In the genomic region with DNA sequence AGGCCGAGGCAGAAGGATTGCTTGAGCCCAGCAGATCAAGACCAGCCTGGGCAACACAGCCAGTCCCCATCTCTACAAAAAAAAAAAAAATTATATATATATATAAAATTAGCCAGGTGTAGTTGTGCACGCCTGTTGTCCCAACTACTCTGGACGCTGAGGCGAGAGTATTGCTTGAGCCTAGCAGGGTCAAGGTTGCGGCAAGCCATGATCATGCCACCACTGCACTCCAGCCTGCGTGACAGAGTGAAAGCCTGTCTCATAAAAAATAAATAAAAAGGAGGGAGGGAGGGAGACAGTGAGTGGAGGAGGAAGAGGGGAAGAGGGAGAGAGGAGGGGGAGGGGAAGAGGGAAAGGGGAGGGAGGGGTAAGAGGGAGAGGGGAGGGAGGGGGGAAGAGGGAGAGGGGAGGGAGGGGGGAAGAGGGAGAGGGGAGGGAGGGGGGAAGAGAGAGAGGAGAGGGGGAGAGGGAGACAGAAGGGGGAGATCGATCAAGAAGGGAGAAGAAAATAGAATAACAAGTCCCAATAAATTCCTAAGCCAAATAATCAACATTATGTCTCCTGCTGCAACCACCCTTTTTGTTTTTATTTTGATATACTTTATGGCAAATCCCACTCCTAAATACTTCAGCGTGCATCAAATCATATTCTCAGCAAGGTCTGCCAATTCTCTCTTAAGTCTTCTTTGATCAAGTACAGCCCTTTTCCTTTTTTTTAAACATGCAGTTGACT, we compare ENCODE assay signal across 24 cellular contexts.
A peak's percentile ranks its signal among the peaks of the same experiment; 100 is the strongest.
DNase-seq lines count a peak whose midpoint lies in the region; ATAC-seq, FAIRE-seq and TF ChIP-seq lines count a peak whose summit lies in the region.
"Had no signal": no experiment of that assay in that cellular context is flagged by ENCODE, and none has a peak within 500 bp of the region (broad histone marks: within the 10 kb centered on the region; RNA-seq: fewer than 3 reads in every experiment).

No MANE protein-coding gene starts in this region.

- DNase-seq in DMS153 (lab: John Stamatoyannopoulos, UW) (peak; percentile 24), DMS153 treated with DMSO at 0.1 percent for 48 hours (lab: John Stamatoyannopoulos, UW; ENCODE audit: unreplicated experiment) (no peak), GM23338 (ENCODE audit: low spot score) (peak; percentile 42), adrenal gland (peak in 4 of 7 donors; percentile 29 to 62 (median 46)), HepG2 (ENCODE audit: low spot score) (no peak), HTR-8/SVneo (ENCODE audit: insufficient read length, low spot score) (no peak)
- no peak for DNase-seq in CD8-positive, alpha-beta memory T cell
- DNase-seq: EL, GF-D8, H7, IMR-90, NCI-H1105, NCI-H146, NCI-H2029, NCI-H2227 treated with DMSO at 0.1 percent for 48 hours, NCI-H524, PC-9, RPMI8226, SIG-M5, SK-N-SH had no signal

- TF ChIP-seq RAD21 in HepG2 (CRISPR knock-in tag; IDR thresholded peaks at IDR 0.05), result no peak

- POLR2A ChIA-PET in HepG2 (lab: Yijun Ruan, JAX), result no interaction called here
- POLR2A ChIA-PET in CD8-positive, alpha-beta memory T cell (lab: Charles Lee), result no interaction called here

- H3K4me2 ChIP-seq in GM23338 (peak overlapping the region; percentile 9; the same call in 1 of the 2 replicates), HepG2 (ENCODE audit: low read depth, low read length) (no peak overlapping the region)
- H3K4me2 ChIP-seq: BLaER1 treated with 17β-estradiol and CSF1 and Interleukin-3, amounts not matched to agents 10 nM and 100 nM; PC-9; SK-N-SH had no signal

- in situ Hi-C loops in HepG2 (cut with HindIII; ENCODE audit: extremely low pct_ligation_motif_present, low pct_unique_long_range_greater_than_20kb), result no loop called here

- TF ChIP-seq POLR2A in adrenal gland (IDR thresholded peaks at IDR 0.05) (no peak), HepG2 (IDR thresholded peaks at IDR 0.05; ENCODE audit: insufficient read depth in 1 of 2, low read depth in 2 of 2, low read length in 2 of 2) (no peak)

- BruUV-seq in HepG2 (replicated peaks; lab: Mats Ljungman, UMichigan), result no TSS peak

- H3K27me3 Mint-ChIP-seq in GM23338 (ENCODE audit: insufficient read depth, low read depth, poor library complexity), result peaks cover 3% of the 10 kb centered on the region
- H3K27me3 Mint-ChIP-seq in CD8-positive, alpha-beta memory T cell, result no peaks in the 10 kb centered on the region

- intact Hi-C loops in adrenal gland (cut with DNase I) (no loop called here), HepG2 (cut with micrococcal nuclease; ENCODE audit: unreplicated experiment) (no loop called here)

- H4K20me1 ChIP-seq in GM23338 (replicated peaks; ENCODE audit: insufficient read depth) (peaks cover 3% of the 10 kb centered on the region; the same call in 1 of the 2 replicates), HepG2 (ENCODE audit: insufficient read depth, low read length) (no peaks in the 10 kb centered on the region; the same call in 1 of the 2 replicates)

- H3K9me3 ChIP-seq in adrenal gland (replicated peaks in 1 of 3), result no peaks in the 10 kb centered on the region
- H3K9me3 ChIP-seq in HepG2 (ENCODE audit: low read length), result no peaks in the 10 kb centered on the region
- no peaks in the 10 kb centered on the region for H3K9me3 ChIP-seq in CD8-positive, alpha-beta memory T cell (ENCODE audit: low read length)
- H3K9me3 ChIP-seq: BLaER1 treated with 17β-estradiol and CSF1 and Interleukin-3, amounts not matched to agents 10 nM and 100 nM; SK-N-SH had no signal

- no peaks in the 10 kb centered on the region for H3K36me3 ChIP-seq in GM23338 (ENCODE audit: insufficient read depth)
- no peaks in the 10 kb centered on the region for H3K36me3 ChIP-seq in adrenal gland (replicated peaks in 1 of 2)
- no peaks in the 10 kb centered on the region for H3K36me3 ChIP-seq in HepG2 (replicated peaks in 1 of 2; ENCODE audit: control insufficient read depth in 1 of 2, insufficient read depth in 2 of 2, low read length in 2 of 2)
- no peaks in the 10 kb centered on the region for H3K36me3 ChIP-seq in CD8-positive, alpha-beta memory T cell (ENCODE audit: insufficient read depth, low read length)

- H3K27me3 ChIP-seq in GM23338 (ENCODE audit: insufficient read depth) (no peaks in the 10 kb centered on the region), adrenal gland (no peaks in the 10 kb centered on the region), HepG2 (ENCODE audit: control insufficient read depth in 1 of 2, insufficient read depth in 2 of 2, low read length in 2 of 2) (no peaks in the 10 kb centered on the region)
- H3K27me3 ChIP-seq in CD8-positive, alpha-beta memory T cell (ENCODE audit: insufficient read depth, low read length, poor library complexity, severe bottlenecking), result no peaks in the 10 kb centered on the region
- H3K27me3 ChIP-seq: BLaER1 treated with 17β-estradiol and CSF1 and Interleukin-3, amounts not matched to agents 10 nM and 100 nM had no signal

- H3K27ac Mint-ChIP-seq in GM23338, result no peak overlapping the region
- no peak overlapping the region for H3K27ac Mint-ChIP-seq in CD8-positive, alpha-beta memory T cell

- H3K4me1 Mint-ChIP-seq in GM23338, result peaks cover 52% of the 10 kb centered on the region
- H3K4me1 Mint-ChIP-seq in CD8-positive, alpha-beta memory T cell, result peaks cover 37 to 52% (median 49%) of the 10 kb centered on the region in 3 donors

- TF ChIP-seq EP300 in HepG2 (IDR thresholded peaks at IDR 0.05; ENCODE audit: low read depth in 2 of 2, low read length in 2 of 2) (no peak), HepG2 (CRISPR knock-in tag; IDR thresholded peaks at IDR 0.05; ENCODE audit: borderline replicate concordance) (no peak)

- H3K4me3 ChIP-seq in GM23338 (no peak overlapping the region), adrenal gland (no peak overlapping the region), HepG2 (replicated peaks in 1 of 3; ENCODE audit: insufficient read depth in 1 of 3, low read depth in 2 of 3, low read length in 3 of 3) (no peak overlapping the region)
- H3K4me3 ChIP-seq in CD8-positive, alpha-beta memory T cell (ENCODE audit: low read length), result no peak overlapping the region
- H3K4me3 ChIP-seq: BLaER1 treated with 17β-estradiol and CSF1 and Interleukin-3, amounts not matched to agents 10 nM and 100 nM; PC-9 had no signal

- no peak for FAIRE-seq in HepG2 (lab: Jason Lieb, UNC)
- no peak for FAIRE-seq in HTR-8/SVneo (lab: Jason Lieb, UNC)
- FAIRE-seq: GM19239 had no signal

- H3K27ac ChIP-seq in GM23338 (ENCODE audit: low read depth) (no peak overlapping the region), adrenal gland (no peak overlapping the region), HepG2 (ENCODE audit: extremely low read length, insufficient read depth, low read length) (no peak overlapping the region)
- no peak overlapping the region for H3K27ac ChIP-seq in CD8-positive, alpha-beta memory T cell (ENCODE audit: low read depth, low read length)
- H3K27ac ChIP-seq: 22Rv1; BLaER1 treated with 17β-estradiol and CSF1 and Interleukin-3, amounts not matched to agents 10 nM and 100 nM; PC-9 had no signal

- 51 to 61% (median 55%) methylated on average over 8 of the region's 8 CpGs for WGBS in adrenal gland, 4 donors
- WGBS in HepG2 (ENCODE audit: low lambda C conversion rate), result 97% methylated on average over 8 of the region's 8 CpGs

- no peaks in the 10 kb centered on the region for H3K36me3 Mint-ChIP-seq in GM23338 (ENCODE audit: low read depth)
- H3K36me3 Mint-ChIP-seq in CD8-positive, alpha-beta memory T cell, result peaks cover 0 to 18% (median 7%) of the 10 kb centered on the region in 3 donors

- H3K9ac ChIP-seq in HepG2 (ENCODE audit: insufficient read depth, low read depth, low read length), result no peak overlapping the region
- H3K9ac ChIP-seq: BLaER1 treated with 17β-estradiol and CSF1 and Interleukin-3, amounts not matched to agents 10 nM and 100 nM; SK-N-SH had no signal

- TF ChIP-seq CTCF in GM23338 (conservative IDR thresholded peaks at IDR 0.05; ENCODE audit: low read depth in 2 of 2) (no peak), adrenal gland (IDR thresholded peaks at IDR 0.05) (no peak), HepG2 (CRISPR knock-in tag; IDR thresholded peaks at IDR 0.05) (no peak)

- CTCF ChIA-PET in HepG2 (lab: Yijun Ruan, JAX; ENCODE audit: low intra/inter-chr PET ratio, low total read pairs), result no interaction called here
- CTCF ChIA-PET in CD8-positive, alpha-beta memory T cell (lab: Charles Lee), result no interaction called here

- peaks cover 70% of the 10 kb centered on the region for H3K79me2 ChIP-seq in GM23338 (replicated peaks; ENCODE audit: insufficient read depth)
- peaks cover 15% of the 10 kb centered on the region for H3K79me2 ChIP-seq in HepG2 (ENCODE audit: insufficient read depth, low read length)

- H3K4me1 ChIP-seq in GM23338 (ENCODE audit: insufficient read depth) (peaks cover 46% of the 10 kb centered on the region), adrenal gland (replicated peaks in 1 of 2) (peaks cover 17 to 36% of the 10 kb centered on the region in 2 donors), HepG2 (ENCODE audit: insufficient read depth, low read length) (no peaks in the 10 kb centered on the region)
- no peaks in the 10 kb centered on the region for H3K4me1 ChIP-seq in CD8-positive, alpha-beta memory T cell (ENCODE audit: insufficient read depth, low read length)

- ATAC-seq in GM23338, result no peak
- no peak for ATAC-seq in HepG2
- ATAC-seq in HG03196 (IDR thresholded peaks at IDR 0.05; ENCODE audit: unreplicated experiment), result no peak

- H3K9me3 Mint-ChIP-seq in GM23338, result no peaks in the 10 kb centered on the region
- H3K9me3 Mint-ChIP-seq in CD8-positive, alpha-beta memory T cell, result no peaks in the 10 kb centered on the region

- H2AFZ ChIP-seq in GM23338, result no peak overlapping the region
- no peak overlapping the region for H2AFZ ChIP-seq in HepG2 (ENCODE audit: low read length)
- H2AFZ ChIP-seq: PC-9 had no signal

- H3K4me3 Mint-ChIP-seq in GM23338, result no peak overlapping the region; the same call in 2 of the 3 replicates
- H3K4me3 Mint-ChIP-seq in CD8-positive, alpha-beta memory T cell, result no peak overlapping the region

- H3K9me2 ChIP-seq in GM23338 (ENCODE audit: insufficient read depth), result no peaks in the 10 kb centered on the region
- H3K9me2 ChIP-seq: SK-N-SH had no signal

- no peaks in the 10 kb centered on the region for H3F3A ChIP-seq in GM23338 (replicated peaks; ENCODE audit: low read depth)

TF ChIP-seq in GM23338, 12 proteins besides CTCF, POLR2A, EP300 and RAD21 (continues in another document):
- TF ChIP-seq STAT1 (IDR thresholded peaks at IDR 0.05; ENCODE audit: unreplicated experiment), result no peak
- no peak for TF ChIP-seq POLR2AphosphoS5 (IDR thresholded peaks at IDR 0.05; ENCODE audit: low read depth)

TF ChIP-seq in HepG2, 621 proteins besides CTCF, POLR2A, EP300 and RAD21 (continues in another document):
- TF ChIP-seq NR2F6 (IDR thresholded peaks at IDR 0.05), result no peak
- no peak for TF ChIP-seq NR2F6 (CRISPR knock-in tag; IDR thresholded peaks at IDR 0.05)
- peak; percentile 97 for TF ChIP-seq HNRNPK (IDR thresholded peaks at IDR 0.05; ENCODE audit: low read depth, low read length, poor library complexity, severe bottlenecking)
- no peak for TF ChIP-seq ZNF773 (CRISPR knock-in tag; IDR thresholded peaks at IDR 0.05; ENCODE audit: borderline replicate concordance)
- TF ChIP-seq CREB1 (IDR thresholded peaks at IDR 0.05), result no peak
- TF ChIP-seq CREB1 (CRISPR knock-in tag; IDR thresholded peaks at IDR 0.05), result no peak
- TF ChIP-seq U2AF1 (optimal IDR thresholded peaks at IDR 0.05; ENCODE audit: low read depth, low read length), result no peak
- no peak for TF ChIP-seq ZNF431 (CRISPR knock-in tag; IDR thresholded peaks at IDR 0.05; ENCODE audit: borderline replicate concordance, low read depth)
- TF ChIP-seq TP53 (CRISPR knock-in tag; conservative IDR thresholded peaks at IDR 0.05), result no peak

Comparison
In these comparisons a context has a peak if more than half of its experiments do, and no peak if none do; other contexts are left out.
1. DNase-seq: peak in DMS153 (single experiment), GM23338 (single experiment) and adrenal gland (4 of 7); none in DMS153 treated with DMSO at 0.1 percent for 48 hours (single experiment), HepG2 (single experiment), CD8-positive, alpha-beta memory T cell (0 of 5) and HTR-8/SVneo (single experiment).